27 cellular contexts compared by ENCODE assay signal in the genomic region with DNA sequence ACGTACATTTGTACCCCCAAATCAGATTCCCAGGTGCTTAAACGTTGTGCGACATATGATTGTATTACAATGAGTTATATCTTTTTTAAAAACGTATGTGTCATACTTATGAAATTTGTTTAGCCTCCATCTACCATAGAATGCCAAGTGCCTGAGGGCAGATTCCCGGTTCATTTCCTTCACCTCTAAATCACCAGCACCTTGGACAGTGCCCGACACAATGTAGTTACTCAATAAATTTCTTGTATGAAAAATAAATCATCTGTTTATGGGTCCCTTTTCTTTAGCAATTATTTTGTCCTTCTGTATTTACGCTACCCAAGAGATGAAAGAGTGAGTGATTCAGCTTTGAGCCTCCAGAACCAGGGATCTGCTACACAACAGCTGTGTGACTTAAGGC.
"Had no signal": no experiment of that assay in that cellular context is flagged by ENCODE, and none has a peak within 500 bp of the region (broad histone marks: within the 10 kb centered on the region; RNA-seq: fewer than 3 reads in every experiment).

No MANE protein-coding gene starts in this region.

- H3K36me3 Mint-ChIP-seq: natural killer cell had no signal

- H3K27me3 ChIP-seq: brain microvascular endothelial cell, upper lobe of right lung had no signal

- H3K4me1 Mint-ChIP-seq: activated naive CD8-positive, alpha-beta T cell treated with anti-CD3 and anti-CD28 coated beads, Interleukin-2, amount 50 U/mL, for 24 hours; central memory CD8-positive, alpha-beta T cell; natural killer cell had no signal

- H3K27ac ChIP-seq: brain microvascular endothelial cell, esophagus muscularis mucosa, gastrocnemius medialis, left ventricle myocardium inferior, sigmoid colon, upper lobe of right lung, VCaP had no signal

- H3K36me3 ChIP-seq: brain microvascular endothelial cell, esophagus muscularis mucosa, gastrocnemius medialis, left ventricle myocardium inferior, sigmoid colon, upper lobe of right lung had no signal

- ATAC-seq: activated CD8-positive, alpha-beta T cell treated with anti-CD3 and anti-CD28 coated beads, Interleukin-2, amount 10 ng/mL, durations not matched to agents 7 days and 5 days; activated naive CD8-positive, alpha-beta T cell treated with anti-CD3 and anti-CD28 coated beads, Interleukin-2, amount 50 U/mL, for 24 hours; gastrocnemius medialis; natural killer cell; upper lobe of right lung had no signal

- H3K4me2 ChIP-seq: smooth muscle cell had no signal

- H3K9me3 Mint-ChIP-seq: T-helper 2 cell treated with Interferon-gamma antibody and Interleukin-4, amounts not matched to agents 5 μg/mL and 100 μg/mL, for 36 hours had no signal

- H3K4me3 ChIP-seq: esophagus muscularis mucosa, gastrocnemius medialis, left ventricle myocardium inferior, sigmoid colon, smooth muscle cell, upper lobe of right lung had no signal

- DNase-seq: activated CD4-positive, alpha-beta T cell treated with anti-CD3 and anti-CD28 coated beads, Interleukin-2, amount 50 U/mL, for 1 hour; activated CD4-positive, CD25-positive, alpha-beta regulatory T cell treated with anti-CD3 and anti-CD28 coated beads, Interleukin-2, amount 50 U/mL, for 72 hours; activated CD8-positive, alpha-beta T cell treated with anti-CD3 and anti-CD28 coated beads, Interleukin-2, amount 10 ng/mL, durations not matched to agents 7 days and 5 days; activated gamma-delta T cell; activated naive CD4-positive, alpha-beta T cell treated with anti-CD3 and anti-CD28 coated beads, Interleukin-2, amount 50 U/mL, for 16 hours; activated naive CD8-positive, alpha-beta T cell treated with anti-CD3 and anti-CD28 coated beads, Interleukin-2, amount 50 U/mL, for 24 hours; brain microvascular endothelial cell; effector memory CD4-positive, alpha-beta T cell; gastrocnemius medialis; hippocampal formation; left ventricle myocardium inferior; mammary epithelial cell; midbrain; natural killer cell; retina; sigmoid colon; stimulated activated CD4-positive, alpha-beta T cell treated with anti-CD3 and anti-CD28 coated beads, Interleukin-2, amount 100 ng/mL, for 48 hours; stimulated activated naive CD4-positive, alpha-beta T cell; upper lobe of right lung had no signal

- H3K27ac Mint-ChIP-seq: activated CD8-positive, alpha-beta T cell treated with anti-CD3 and anti-CD28 coated beads, Interleukin-2, amount 10 ng/mL, durations not matched to agents 7 days and 5 days; activated naive CD8-positive, alpha-beta T cell treated with anti-CD3 and anti-CD28 coated beads, Interleukin-2, amount 50 U/mL, for 24 hours; activated T-helper 1 cell treated with anti-CD3 and anti-CD28 coated beads, Interleukin-12 subunit alpha, Interleukin-12 subunit beta, Interleukin-2, Interleukin-4 antibody, amounts not matched to agents 30 ng/mL and 10 ng/mL and 1 ng/mL, durations not matched to agents 14 hours and 24 hours and 36 hours; natural killer cell; T-helper 2 cell treated with Interferon-gamma antibody and Interleukin-4, amounts not matched to agents 5 μg/mL and 100 μg/mL, for 36 hours had no signal

- H3K9me3 ChIP-seq: esophagus muscularis mucosa, gastrocnemius medialis, left ventricle myocardium inferior, sigmoid colon, upper lobe of right lung had no signal

- H3K4me1 ChIP-seq: esophagus muscularis mucosa, gastrocnemius medialis, left ventricle myocardium inferior, sigmoid colon, upper lobe of right lung had no signal

- H3K4me3 Mint-ChIP-seq: activated CD8-positive, alpha-beta T cell treated with anti-CD3 and anti-CD28 coated beads, Interleukin-2, amount 10 ng/mL, durations not matched to agents 7 days and 5 days; activated naive CD8-positive, alpha-beta T cell treated with anti-CD3 and anti-CD28 coated beads, Interleukin-2, amount 50 U/mL, for 24 hours; activated T-helper 1 cell treated with anti-CD3 and anti-CD28 coated beads, Interleukin-12 subunit alpha, Interleukin-12 subunit beta, Interleukin-2, Interleukin-4 antibody, amounts not matched to agents 30 ng/mL and 10 ng/mL and 1 ng/mL, durations not matched to agents 14 hours and 24 hours and 36 hours; central memory CD8-positive, alpha-beta T cell; natural killer cell; T-helper 2 cell treated with Interferon-gamma antibody and Interleukin-4, amounts not matched to agents 5 μg/mL and 100 μg/mL, for 36 hours had no signal

- FAIRE-seq: colon, endothelial cell of umbilical vein had no signal
